ENCODE assay signal across 10 cellular contexts in the genomic region with DNA sequence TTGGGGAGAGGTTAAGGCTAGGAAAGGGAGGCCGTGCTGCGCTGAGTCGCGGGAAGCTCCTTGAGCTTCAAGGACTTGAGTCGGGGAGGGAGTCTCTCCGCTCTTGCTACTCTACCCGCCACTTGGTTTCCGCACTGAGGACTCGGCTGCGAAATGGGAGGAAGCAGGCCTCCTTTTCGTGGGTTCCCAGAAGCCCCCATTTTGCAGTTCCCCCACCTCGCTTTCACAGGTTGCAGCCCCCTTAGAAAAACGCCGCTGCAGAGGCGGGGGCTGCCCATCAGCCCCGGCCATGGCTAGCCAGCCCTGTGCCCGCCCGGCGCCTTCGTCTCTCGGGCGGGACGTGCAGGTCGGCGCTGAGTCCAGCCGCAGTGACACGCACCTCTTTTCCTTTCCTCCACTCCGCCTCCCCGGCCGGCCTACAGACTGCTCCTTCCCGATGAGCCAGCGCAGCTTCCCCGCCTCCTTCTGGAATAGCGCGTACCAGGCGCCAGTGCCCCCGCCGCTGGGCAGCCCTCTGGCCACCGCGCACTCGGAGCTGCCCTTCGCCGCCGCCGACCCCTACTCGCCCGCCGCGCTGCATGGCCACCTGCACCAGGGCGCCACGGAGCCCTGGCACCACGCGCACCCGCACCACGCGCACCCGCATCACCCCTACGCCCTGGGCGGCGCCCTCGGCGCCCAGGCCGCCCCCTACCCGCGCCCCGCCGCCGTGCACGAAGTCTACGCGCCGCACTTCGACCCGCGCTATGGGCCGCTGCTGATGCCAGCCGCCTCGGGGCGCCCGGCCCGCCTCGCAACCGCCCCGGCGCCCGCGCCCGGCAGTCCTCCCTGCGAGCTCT. TPM values are rescaled to one million over a fixed set of nuclear protein-coding genes. Genes with fewer than 3 reads are reported as not detected.
DNase-seq lines count a peak whose midpoint lies in the region; ATAC-seq and TF ChIP-seq lines count a peak whose summit lies in the region.
"Had no signal": no experiment of that assay in that cellular context is flagged by ENCODE, and none has a peak within 500 bp of the region (broad histone marks: within the 10 kb centered on the region; RNA-seq: fewer than 3 reads in every experiment).

No MANE protein-coding gene starts in this region.

- H3K27me3 Mint-ChIP-seq in glutamatergic neuron (ENCODE audit: unreplicated experiment), result peaks cover 32% of the 10 kb centered on the region
- peaks cover 92% of the 10 kb centered on the region for H3K27me3 Mint-ChIP-seq in activated naive CD4-positive, alpha-beta T cell treated with anti-CD3 and anti-CD28 coated beads, Interleukin-2, amount 10 ng/mL, durations not matched to agents 7 days and 5 days

- TF ChIP-seq CTCF in glutamatergic neuron (IDR thresholded peaks at IDR 0.05; ENCODE audit: partially characterized antibody, unreplicated experiment), result no peak
- TF ChIP-seq CTCF in omental fat pad (IDR thresholded peaks at IDR 0.05), result no peak

- H3K36me3 Mint-ChIP-seq in glutamatergic neuron (ENCODE audit: unreplicated experiment), result no peaks in the 10 kb centered on the region
- H3K36me3 Mint-ChIP-seq in activated naive CD4-positive, alpha-beta T cell treated with anti-CD3 and anti-CD28 coated beads, Interleukin-2, amount 10 ng/mL, durations not matched to agents 7 days and 5 days, result peaks cover 2% of the 10 kb centered on the region

- H3K27ac Mint-ChIP-seq in glutamatergic neuron (ENCODE audit: unreplicated experiment), result no peak overlapping the region
- H3K27ac Mint-ChIP-seq in activated naive CD4-positive, alpha-beta T cell treated with anti-CD3 and anti-CD28 coated beads, Interleukin-2, amount 10 ng/mL, durations not matched to agents 7 days and 5 days, result no peak overlapping the region

- H3K9me3 Mint-ChIP-seq in glutamatergic neuron (ENCODE audit: unreplicated experiment), result peaks cover 5% of the 10 kb centered on the region
- H3K9me3 Mint-ChIP-seq in activated naive CD4-positive, alpha-beta T cell treated with anti-CD3 and anti-CD28 coated beads, Interleukin-2, amount 10 ng/mL, durations not matched to agents 7 days and 5 days, result no peaks in the 10 kb centered on the region

- peak; percentile 41 for ATAC-seq in omental fat pad (ENCODE audit: low FRiP score)
- ATAC-seq in HG02610 (IDR thresholded peaks at IDR 0.05; ENCODE audit: unreplicated experiment), result no peak

- CTCF ChIA-PET in activated naive CD4-positive, alpha-beta T cell treated with anti-CD3 and anti-CD28 coated beads, Interleukin-2, amount 10 ng/mL, durations not matched to agents 7 days and 5 days (lab: Charles Lee), result no interaction called here

- H3K4me3 Mint-ChIP-seq in glutamatergic neuron (ENCODE audit: unreplicated experiment), result peak overlapping the region; percentile 81
- no peak overlapping the region for H3K4me3 Mint-ChIP-seq in activated naive CD4-positive, alpha-beta T cell treated with anti-CD3 and anti-CD28 coated beads, Interleukin-2, amount 10 ng/mL, durations not matched to agents 7 days and 5 days

- DNase-seq in Daoy (ENCODE audit: low read depth) (peak; percentile 56), NCI-H526 treated with DMSO at 0.1 percent for 48 hours (lab: John Stamatoyannopoulos, UW) (peak; percentile 16), glutamatergic neuron (peak; percentile 65), omental fat pad (ENCODE audit: low spot score) (no peak), 8988T (no peak), AG08395 (ENCODE audit: low spot score) (no peak)
- no peak for DNase-seq in activated naive CD4-positive, alpha-beta T cell treated with anti-CD3 and anti-CD28 coated beads, Interleukin-2, amount 10 ng/mL, durations not matched to agents 7 days and 5 days
- DNase-seq: cerebellar nuclear complex, NCI-H1694 had no signal

- no peaks in the 10 kb centered on the region for H3K4me1 Mint-ChIP-seq in glutamatergic neuron (ENCODE audit: low read depth, unreplicated experiment)
- H3K4me1 Mint-ChIP-seq in activated naive CD4-positive, alpha-beta T cell treated with anti-CD3 and anti-CD28 coated beads, Interleukin-2, amount 10 ng/mL, durations not matched to agents 7 days and 5 days, result peaks cover 7% of the 10 kb centered on the region

RNA-seq across cellular contexts. Expression of a gene that starts 5.0 kb away (rescaled TPM):
- total RNA-seq in Daoy (2014; rRNA removed; shearing (Covaris generic)), result not detected in 2 replicates
- total RNA-seq in glutamatergic neuron (ENCODE audit: unreplicated experiment), result not detected
- total RNA-seq in omental fat pad, result not detected

Comparison
In these comparisons a context has a peak if more than half of its experiments do, and no peak if none do; other contexts are left out.
1. DNase-seq: peak in Daoy (single experiment), NCI-H526 treated with DMSO at 0.1 percent for 48 hours (single experiment) and glutamatergic neuron (single experiment); none in omental fat pad (single experiment), 8988T (single experiment), activated naive CD4-positive, alpha-beta T cell treated with anti-CD3 and anti-CD28 coated beads, Interleukin-2, amount 10 ng/mL, durations not matched to agents 7 days and 5 days (single experiment) and AG08395 (single experiment).